In the genomic region with DNA sequence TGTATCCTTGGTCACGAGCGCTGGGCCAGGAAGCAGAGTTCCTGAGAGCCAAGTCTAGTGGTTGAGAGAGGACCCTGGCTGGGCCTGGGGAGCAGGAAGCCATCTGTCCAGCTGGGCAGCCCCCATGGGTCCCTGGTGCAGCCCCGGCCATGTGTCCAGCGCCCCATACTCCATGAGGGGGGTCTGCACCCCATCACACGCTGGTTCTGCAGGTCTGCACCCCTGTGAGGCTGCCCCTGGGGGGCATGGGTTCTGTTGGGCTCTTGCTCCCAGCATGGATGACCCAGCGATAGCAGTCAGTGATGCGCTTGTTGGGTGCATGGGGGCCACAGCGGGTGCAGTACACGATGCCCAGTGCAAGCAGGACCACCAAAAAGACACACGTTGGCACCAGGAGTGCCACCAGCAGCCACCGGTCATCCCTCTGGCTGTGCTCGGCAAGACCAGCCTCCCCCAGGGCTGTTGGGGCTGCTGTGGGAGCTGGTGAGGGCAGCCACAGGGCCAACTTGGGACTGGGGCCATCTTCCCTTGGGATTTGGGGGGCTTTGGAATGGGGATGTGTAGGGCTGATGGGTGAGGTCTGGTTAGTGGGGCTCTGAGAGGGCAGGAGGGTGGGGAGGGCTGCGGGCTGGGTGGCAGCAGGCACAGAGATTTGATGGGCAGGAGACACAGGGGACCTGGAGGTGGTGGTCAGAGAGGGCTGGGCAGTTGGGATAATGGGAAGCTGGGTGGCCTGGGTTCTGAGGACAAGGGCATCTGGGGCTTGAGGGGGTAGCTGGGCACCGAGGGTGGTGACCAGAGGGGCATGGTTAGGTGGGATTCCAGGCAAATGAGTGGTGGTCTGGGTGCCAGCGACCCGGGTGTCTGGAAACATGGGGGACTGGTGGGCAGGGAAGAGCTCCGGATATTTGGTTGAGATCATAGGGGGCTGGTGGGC, we compare ENCODE assay signal across 13 cellular contexts. TPM values are rescaled to one million over a fixed set of nuclear protein-coding genes. Genes with fewer than 3 reads are reported as not detected.
DNase-seq lines count a peak whose midpoint lies in the region; ATAC-seq and TF ChIP-seq lines count a peak whose summit lies in the region.
"Had no signal": no experiment of that assay in that cellular context is flagged by ENCODE, and none has a peak within 500 bp of the region (broad histone marks: within the 10 kb centered on the region; RNA-seq: fewer than 3 reads in every experiment).

No MANE protein-coding gene starts in this region.

- no peak overlapping the region for H3K4me3 Mint-ChIP-seq in activated CD4-positive, alpha-beta memory T cell treated with anti-CD3 and anti-CD28 coated beads, Interleukin-2, amount 10 ng/mL, durations not matched to agents 7 days and 5 days
- H3K4me3 Mint-ChIP-seq in T-helper 2 cell treated with Interferon-gamma antibody and Interleukin-4, amounts not matched to agents 5 μg/mL and 100 μg/mL, for 36 hours: no peak overlapping the region

- no peak for DNase-seq in BJ (ENCODE audit: low read depth)
- DNase-seq in SJSA1 (ENCODE audit: low read depth in 1 of 2, low spot score in 2 of 2): peak; percentile 50 to 62
- no peak for DNase-seq in fibroblast of pulmonary artery (ENCODE audit: low read depth)
- DNase-seq in psoas muscle: peak in 1 of 2 donors; percentile 57
- DNase-seq in D341Med (ENCODE audit: low spot score): no peak
- DNase-seq in NAMALWA (ENCODE audit: low spot score): no peak
- no peak for DNase-seq in activated CD4-positive, alpha-beta memory T cell treated with anti-CD3 and anti-CD28 coated beads, Interleukin-2, amount 10 ng/mL, durations not matched to agents 7 days and 5 days
- no peak for DNase-seq in T-helper 2 cell treated with Interferon-gamma antibody and Interleukin-4, amounts not matched to agents 5 μg/mL and 100 μg/mL, for 36 hours (ENCODE audit: low spot score)
- DNase-seq: activated CD4-positive, alpha-beta T cell treated with anti-CD3 and anti-CD28 coated beads, Interleukin-2, amount 50 U/mL, for 1 hour; cortex of kidney; DMS79; NCI-H2107 had no signal

- H3K36me3 Mint-ChIP-seq in activated CD4-positive, alpha-beta memory T cell treated with anti-CD3 and anti-CD28 coated beads, Interleukin-2, amount 10 ng/mL, durations not matched to agents 7 days and 5 days (ENCODE audit: low read depth): no peaks in the 10 kb centered on the region
- no peaks in the 10 kb centered on the region for H3K36me3 Mint-ChIP-seq in T-helper 2 cell treated with Interferon-gamma antibody and Interleukin-4, amounts not matched to agents 5 μg/mL and 100 μg/mL, for 36 hours (ENCODE audit: low read depth)

- no peak for TF ChIP-seq CTCF in BJ (IDR thresholded peaks at IDR 0.05; ENCODE audit: insufficient read depth, low read depth, low read length)
- no peak for TF ChIP-seq CTCF in fibroblast of pulmonary artery (IDR thresholded peaks at IDR 0.05; ENCODE audit: low read length, missing control alignments)
- no peak for TF ChIP-seq CTCF in psoas muscle (IDR thresholded peaks at IDR 0.05)

- intact Hi-C loops in psoas muscle (cut with DNase I): loop anchor here in 1 of 2 donors (5.0 kb wide), 1 partner anchor 72 kb away; no protein-coding TSS in a partner anchor

- CTCF ChIA-PET in BJ (lab: Yijun Ruan, JAX): interaction anchor here (1.5 to 11.3 kb wide), 4 partner anchors 11 to 73 kb away, joined by 3 to 201 read pairs (median 132); partner anchors contain the start of gene RIN1
- CTCF ChIA-PET in activated CD4-positive, alpha-beta memory T cell treated with anti-CD3 and anti-CD28 coated beads, Interleukin-2, amount 10 ng/mL, durations not matched to agents 7 days and 5 days (lab: Charles Lee): interaction anchor here (1.1 kb wide), 1 partner anchor 74 kb away, joined by 4 read pairs; no protein-coding TSS in a partner anchor

- ATAC-seq in psoas muscle: no peak

- WGBS in psoas muscle, 3 donors: 76 to 83% (median 80%) methylated on average over 15 to 17 of the region's 17 CpGs

- H3K27ac ChIP-seq in SJSA1: peak overlapping the region; percentile 94
- peak overlapping the region; percentile 75 for H3K27ac ChIP-seq in psoas muscle

- POLR2A ChIA-PET in BJ (lab: Charles Lee): interaction anchor here (0.7 to 3.8 kb wide), 4 partner anchors 14 to 96 kb away, joined by 3 to 34 read pairs (median 4); partner anchors contain the start of gene RIN1
- POLR2A ChIA-PET in activated CD4-positive, alpha-beta memory T cell treated with anti-CD3 and anti-CD28 coated beads, Interleukin-2, amount 10 ng/mL, durations not matched to agents 7 days and 5 days (lab: Charles Lee): interaction anchor here (1.3 to 3.9 kb wide), 2 partner anchors 12 to 26 kb away, joined by 3 to 30 read pairs; partner anchors contain the start of gene YIF1A

- H3K9me3 ChIP-seq in SJSA1 (replicated peaks) (peaks cover 6% of the 10 kb centered on the region; the same call in 1 of the 2 replicates), psoas muscle (no peaks in the 10 kb centered on the region)

- H3K27me3 ChIP-seq in BJ (ENCODE audit: control insufficient read depth, insufficient read depth, low read length) (no peaks in the 10 kb centered on the region), SJSA1 (replicated peaks) (no peaks in the 10 kb centered on the region), psoas muscle (ENCODE audit: insufficient read depth in 3 of 3, low read length in 2 of 3) (peaks cover 0 to 26% (median 6%) of the 10 kb centered on the region in 3 donors)

- H3K27ac Mint-ChIP-seq in activated CD4-positive, alpha-beta memory T cell treated with anti-CD3 and anti-CD28 coated beads, Interleukin-2, amount 10 ng/mL, durations not matched to agents 7 days and 5 days: no peak overlapping the region
- no peak overlapping the region for H3K27ac Mint-ChIP-seq in T-helper 2 cell treated with Interferon-gamma antibody and Interleukin-4, amounts not matched to agents 5 μg/mL and 100 μg/mL, for 36 hours

- H3K4me3 ChIP-seq in BJ (ENCODE audit: low read depth, low read length) (peak overlapping the region; percentile 69), SJSA1 (peak overlapping the region; percentile 73), fibroblast of pulmonary artery (replicated peaks; ENCODE audit: low read depth, low read length) (peak overlapping the region; percentile 60), psoas muscle (peak overlapping the region; percentile 69)

- H3K4me1 Mint-ChIP-seq in activated CD4-positive, alpha-beta memory T cell treated with anti-CD3 and anti-CD28 coated beads, Interleukin-2, amount 10 ng/mL, durations not matched to agents 7 days and 5 days: peaks cover 39% of the 10 kb centered on the region
- H3K4me1 Mint-ChIP-seq in T-helper 2 cell treated with Interferon-gamma antibody and Interleukin-4, amounts not matched to agents 5 μg/mL and 100 μg/mL, for 36 hours (ENCODE audit: low read depth): peaks cover 25% of the 10 kb centered on the region

- no peaks in the 10 kb centered on the region; the same call in 1 of the 2 replicates for H3K36me3 ChIP-seq in BJ (ENCODE audit: control insufficient read depth, insufficient read depth, low read length)
- H3K36me3 ChIP-seq in SJSA1: peaks cover 54% of the 10 kb centered on the region
- no peaks in the 10 kb centered on the region for H3K36me3 ChIP-seq in psoas muscle (ENCODE audit: insufficient read depth in 1 of 2, low read depth in 1 of 2)

- peaks cover 2% of the 10 kb centered on the region for H3K9me3 Mint-ChIP-seq in activated CD4-positive, alpha-beta memory T cell treated with anti-CD3 and anti-CD28 coated beads, Interleukin-2, amount 10 ng/mL, durations not matched to agents 7 days and 5 days
- H3K9me3 Mint-ChIP-seq in T-helper 2 cell treated with Interferon-gamma antibody and Interleukin-4, amounts not matched to agents 5 μg/mL and 100 μg/mL, for 36 hours: peaks cover 2% of the 10 kb centered on the region

- H3K4me1 ChIP-seq in SJSA1 (replicated peaks): peaks cover 73% of the 10 kb centered on the region
- H3K4me1 ChIP-seq in psoas muscle: no peaks in the 10 kb centered on the region

- H3K27me3 Mint-ChIP-seq in activated CD4-positive, alpha-beta memory T cell treated with anti-CD3 and anti-CD28 coated beads, Interleukin-2, amount 10 ng/mL, durations not matched to agents 7 days and 5 days: peaks cover 8% of the 10 kb centered on the region
- H3K27me3 Mint-ChIP-seq in T-helper 2 cell treated with Interferon-gamma antibody and Interleukin-4, amounts not matched to agents 5 μg/mL and 100 μg/mL, for 36 hours (ENCODE audit: low read depth): peaks cover 1% of the 10 kb centered on the region

RNA-seq across cellular contexts. Expression of gene CD248, which starts 2.0 kb away (rescaled TPM):
- polyA plus RNA-seq in BJ (2011; rRNA removed): 83.0 and 180 TPM in 2 replicates
- polyA minus RNA-seq in BJ (2011; rRNA and poly(A)+ RNA removed): 54.8 and 83.5 TPM in 2 replicates
- total RNA-seq in SJSA1 (2014; rRNA removed; shearing (Covaris generic)): 576 and 629 TPM in 2 replicates
- total RNA-seq in psoas muscle: 10 to 100 TPM in 1 of 4 donors, 1 to 10 TPM in 3; 7.3 to 10.7 (median 9.1) TPM
- 1 to 10 TPM; 2.9 to 8.9 (median 5.5) TPM for polyA plus RNA-seq in psoas muscle
- not detected for total RNA-seq in activated CD4-positive, alpha-beta memory T cell treated with anti-CD3 and anti-CD28 coated beads, Interleukin-2, amount 10 ng/mL, durations not matched to agents 7 days and 5 days
- total RNA-seq: RPMI7951 had no signal

RNA-seq across cellular contexts. Expression of gene RIN1, which starts 21.4 kb away (rescaled TPM):
- polyA plus RNA-seq in BJ (2011; rRNA removed) (6.3 and 9.2 TPM in 2 replicates), psoas muscle (10 to 100 TPM in 1 of 3 donors, 1 to 10 TPM in 2; 1.2 to 38.0 (median 2.0) TPM)
- 5.4 and 5.8 TPM in 2 replicates for polyA minus RNA-seq in BJ (2011; rRNA and poly(A)+ RNA removed)
- total RNA-seq in SJSA1 (2014; rRNA removed; shearing (Covaris generic)): 44.9 and 58.0 TPM in 2 replicates
- total RNA-seq in psoas muscle: 1 to 10 TPM; 3.9 to 6.9 (median 6.1) TPM
- under 1 TPM; 0.43 to 0.73 TPM for total RNA-seq in activated CD4-positive, alpha-beta memory T cell treated with anti-CD3 and anti-CD28 coated beads, Interleukin-2, amount 10 ng/mL, durations not matched to agents 7 days and 5 days

RNA-seq across cellular contexts. Expression of gene TMEM151A, which starts 23.1 kb away (rescaled TPM):
- polyA plus RNA-seq in BJ (2011; rRNA removed): 0.15 TPM in 1 of 2 replicates, not detected in the other
- 0.14 and 0.26 TPM in 2 replicates for polyA minus RNA-seq in BJ (2011; rRNA and poly(A)+ RNA removed)
- 0.60 and 0.61 TPM in 2 replicates for total RNA-seq in SJSA1 (2014; rRNA removed; shearing (Covaris generic))
- total RNA-seq in psoas muscle: not detected
- under 1 TPM in 2 of 3 donors, not detected in 1; 0.04 to 0.05 TPM for polyA plus RNA-seq in psoas muscle
- total RNA-seq in activated CD4-positive, alpha-beta memory T cell treated with anti-CD3 and anti-CD28 coated beads, Interleukin-2, amount 10 ng/mL, durations not matched to agents 7 days and 5 days: not detected
- total RNA-seq: RPMI7951 had no signal

RNA-seq across cellular contexts. Expression of gene YIF1A, which starts 25.9 kb away (rescaled TPM):
- 151 and 228 TPM in 2 replicates for polyA plus RNA-seq in BJ (2011; rRNA removed)
- polyA minus RNA-seq in BJ (2011; rRNA and poly(A)+ RNA removed): 169 and 259 TPM in 2 replicates
- total RNA-seq in SJSA1 (2014; rRNA removed; shearing (Covaris generic)): 162 and 245 TPM in 2 replicates
- total RNA-seq in psoas muscle: 10 to 100 TPM; 70.1 to 90.4 (median 78.6) TPM
- 100 to 1,000 TPM in 1 of 3 donors, 10 to 100 TPM in 2; 87.4 to 161 (median 96.1) TPM for polyA plus RNA-seq in psoas muscle
- 10 to 100 TPM; 49.5 to 52.5 TPM for total RNA-seq in activated CD4-positive, alpha-beta memory T cell treated with anti-CD3 and anti-CD28 coated beads, Interleukin-2, amount 10 ng/mL, durations not matched to agents 7 days and 5 days

RNA-seq across cellular contexts. Expression of gene BRMS1, which starts 30.1 kb away (rescaled TPM):
- polyA plus RNA-seq in BJ (2011; rRNA removed) (36.7 and 46.3 TPM in 2 replicates), psoas muscle (100 to 1,000 TPM in 1 of 3 donors, 10 to 100 TPM in 2; 55.9 to 152 (median 91.3) TPM)
- polyA minus RNA-seq in BJ (2011; rRNA and poly(A)+ RNA removed): 8.2 and 9.1 TPM in 2 replicates
- 170 and 189 TPM in 2 replicates for total RNA-seq in SJSA1 (2014; rRNA removed; shearing (Covaris generic))
- 10 to 100 TPM; 12.6 to 33.8 (median 19.9) TPM for total RNA-seq in psoas muscle
- 10 to 100 TPM; 39.7 to 40.4 TPM for total RNA-seq in activated CD4-positive, alpha-beta memory T cell treated with anti-CD3 and anti-CD28 coated beads, Interleukin-2, amount 10 ng/mL, durations not matched to agents 7 days and 5 days

Comparison
In these comparisons a context has a peak if more than half of its experiments do, and no peak if none do; other contexts are left out.
1. DNase-seq: peak in SJSA1 (2 of 2); none in BJ (single experiment), fibroblast of pulmonary artery (single experiment), D341Med (single experiment), NAMALWA (single experiment), activated CD4-positive, alpha-beta memory T cell treated with anti-CD3 and anti-CD28 coated beads, Interleukin-2, amount 10 ng/mL, durations not matched to agents 7 days and 5 days (single experiment) and T-helper 2 cell treated with Interferon-gamma antibody and Interleukin-4, amounts not matched to agents 5 μg/mL and 100 μg/mL, for 36 hours (single experiment).
2. RNA of gene CD248, which starts 2.0 kb away (total RNA-seq): 576 to 629 TPM in SJSA1; 7.3 to 10.7 TPM in psoas muscle and not detected in activated CD4-positive, alpha-beta memory T cell treated with anti-CD3 and anti-CD28 coated beads, Interleukin-2, amount 10 ng/mL, durations not matched to agents 7 days and 5 days; every median in the first group is over 10 times any median in the second.
3. Peak in every context shown above with its lines, with median percentiles within 50 percentile points of each other: H3K4me3 ChIP-seq.